ENCODE assay signal across 25 cellular contexts in genomic region chr18:44541781-44542180, GRCh38.
"Had no signal": no experiment of that assay in that cellular context is flagged by ENCODE, and none has a peak within 500 bp of the region (broad histone marks: within the 10 kb centered on the region; RNA-seq: fewer than 3 reads in every experiment).

No MANE protein-coding gene starts in this region.

- DNase-seq: activated CD4-positive, alpha-beta memory T cell treated with anti-CD3 and anti-CD28 coated beads for 36 hours; activated CD4-positive, alpha-beta T cell treated with anti-CD3 and anti-CD28 coated beads, Interleukin-2, amount 10 ng/mL, durations not matched to agents 24 days and 14 days; activated CD4-positive, CD25-positive, alpha-beta regulatory T cell treated with anti-CD3 and anti-CD28 coated beads, Interleukin-2, amount 50 U/mL, for 72 hours; activated CD8-positive, alpha-beta memory T cell treated with anti-CD3 and anti-CD28 coated beads, Interleukin-2, amount 50 U/mL, for 4 hours; activated gamma-delta T cell; activated naive CD4-positive, alpha-beta T cell treated with anti-CD3 and anti-CD28 coated beads, Interleukin-2, amount 10 ng/mL, durations not matched to agents 7 days and 5 days; activated naive CD8-positive, alpha-beta T cell treated with anti-CD3 and anti-CD28 coated beads, Interleukin-2, amount 10 ng/mL, durations not matched to agents 7 days and 5 days; activated T-cell treated with anti-CD3 and anti-CD28 coated beads, Interleukin-2, amount 50 U/mL, for 1 hour; dorsolateral prefrontal cortex; effector memory CD4-positive, alpha-beta T cell; erythroblast; gastrocnemius medialis; head of caudate nucleus; hippocampal formation; left colon; naive B cell; nephron progenitor cell; ovary; right lobe of liver; stimulated activated CD4-positive, alpha-beta T cell treated with anti-CD3 and anti-CD28 coated beads, Interleukin-2, amount 100 ng/mL, for 48 hours; stimulated activated naive CD4-positive, alpha-beta T cell treated with Interleukin-2 at 50 U/mL for 16 hours; T1000; transverse colon had no signal

- H3K27me3 ChIP-seq: ascending aorta, dorsolateral prefrontal cortex, gastrocnemius medialis, ovary, right lobe of liver, transverse colon had no signal

- H3K4me3 ChIP-seq: ascending aorta, coronary artery, dorsolateral prefrontal cortex, gastrocnemius medialis, ovary, right lobe of liver, transverse colon had no signal

- H3K4me1 ChIP-seq: gastrocnemius medialis, right lobe of liver had no signal

- H3K36me3 ChIP-seq: ascending aorta, gastrocnemius medialis, ovary, right lobe of liver, transverse colon had no signal

- H3K27ac ChIP-seq: ascending aorta, coronary artery, dorsolateral prefrontal cortex, gastrocnemius medialis, ovary, right lobe of liver, transverse colon had no signal

- H3K9me3 ChIP-seq: ascending aorta, gastrocnemius medialis, ovary, right lobe of liver, transverse colon had no signal

- ATAC-seq: gastrocnemius medialis, left colon, right lobe of liver had no signal
